1 cellular context compared by ENCODE assay signal in genomic region chr9:2570615-2571479, GRCh38.
TF ChIP-seq lines count a peak whose summit lies in the region.

No MANE protein-coding gene starts in this region.

TF ChIP-seq in HEK293, 187 proteins besides CTCF, POLR2A, EP300 and RAD21 (continued from another document and continues in another):
- TF ChIP-seq, protein P1, sequence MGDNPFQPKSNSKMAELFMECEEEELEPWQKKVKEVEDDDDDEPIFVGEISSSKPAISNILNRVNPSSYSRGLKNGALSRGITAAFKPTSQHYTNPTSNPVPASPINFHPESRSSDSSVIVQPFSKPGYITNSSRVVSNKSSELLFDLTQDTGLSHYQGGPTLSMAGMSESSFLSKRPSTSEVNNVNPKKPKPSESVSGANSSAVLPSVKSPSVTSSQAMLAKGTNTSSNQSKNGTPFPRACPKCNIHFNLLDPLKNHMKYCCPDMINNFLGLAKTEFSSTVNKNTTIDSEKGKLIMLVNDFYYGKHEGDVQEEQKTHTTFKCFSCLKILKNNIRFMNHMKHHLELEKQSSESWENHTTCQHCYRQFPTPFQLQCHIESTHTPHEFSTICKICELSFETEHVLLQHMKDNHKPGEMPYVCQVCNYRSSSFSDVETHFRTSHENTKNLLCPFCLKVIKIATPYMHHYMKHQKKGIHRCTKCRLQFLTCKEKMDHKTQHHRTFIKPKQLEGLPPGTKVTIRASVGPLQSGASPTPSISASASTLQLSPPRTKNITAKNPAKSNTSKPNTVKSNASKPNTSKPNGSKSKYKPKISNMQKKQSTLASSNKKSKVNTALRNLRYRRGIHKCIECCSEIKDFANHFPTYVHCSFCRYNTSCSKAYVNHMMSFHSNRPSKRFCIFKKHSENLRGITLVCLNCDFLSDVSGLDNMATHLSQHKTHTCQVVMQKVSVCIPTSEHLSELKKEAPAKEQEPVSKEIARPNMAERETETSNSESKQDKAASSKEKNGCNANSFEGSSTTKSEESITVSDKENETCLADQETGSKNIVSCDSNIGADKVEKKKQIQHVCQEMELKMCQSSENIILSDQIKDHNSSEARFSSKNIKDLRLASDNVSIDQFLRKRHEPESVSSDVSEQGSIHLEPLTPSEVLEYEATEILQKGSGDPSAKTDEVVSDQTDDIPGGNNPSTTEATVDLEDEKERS (tag by site-specific recombination; IDR thresholded peaks at IDR 0.05): no peak
- peak; percentile 52; the same call in 1 of the 2 replicates for TF ChIP-seq ZNF610 (tag by site-specific recombination; IDR thresholded peaks at IDR 0.05; ENCODE audit: borderline replicate concordance)
- no peak for TF ChIP-seq ZNF777 (tag by site-specific recombination; IDR thresholded peaks at IDR 0.05; ENCODE audit: borderline replicate concordance)
- no peak for TF ChIP-seq ZNF391 (tag by site-specific recombination; IDR thresholded peaks at IDR 0.05; ENCODE audit: borderline replicate concordance, low read depth)
- no peak for TF ChIP-seq ZNF677 (tag by site-specific recombination; IDR thresholded peaks at IDR 0.05)
- TF ChIP-seq ZNF558 (tag by site-specific recombination; IDR thresholded peaks at IDR 0.05): no peak; the same call in 1 of the 2 replicates
- TF ChIP-seq ZXDB (tag by site-specific recombination; IDR thresholded peaks at IDR 0.05): peak; percentile 68; the same call in 1 of the 2 replicates
- TF ChIP-seq ZNF311 (tag by site-specific recombination; IDR thresholded peaks at IDR 0.05; ENCODE audit: borderline replicate concordance): no peak
- no peak for TF ChIP-seq ZNF214 (tag by site-specific recombination; IDR thresholded peaks at IDR 0.05; ENCODE audit: borderline replicate concordance)
- no peak for TF ChIP-seq ZNF768 (tag by site-specific recombination; IDR thresholded peaks at IDR 0.05)
- 0 out of 2 replicates have a peak, but pooled peaks have one; percentile 56 for TF ChIP-seq ZEB2 (tag by site-specific recombination; IDR thresholded peaks at IDR 0.05)
- no peak for TF ChIP-seq KLF16 (tag by site-specific recombination; IDR thresholded peaks at IDR 0.05)
- no peak for TF ChIP-seq ZNF513 (tag by site-specific recombination; IDR thresholded peaks at IDR 0.05)
- TF ChIP-seq ZNF292 (tag by site-specific recombination; IDR thresholded peaks at IDR 0.05; ENCODE audit: borderline replicate concordance, low read depth): no peak
- TF ChIP-seq ZNF548 (tag by site-specific recombination; IDR thresholded peaks at IDR 0.05): no peak
- TF ChIP-seq ZNF571 (tag by site-specific recombination; IDR thresholded peaks at IDR 0.05): no peak
- no peak for TF ChIP-seq ZNF529 (tag by site-specific recombination; IDR thresholded peaks at IDR 0.05; ENCODE audit: insufficient replicate concordance)
- TF ChIP-seq HOXD13 (CRISPR knock-in tag; IDR thresholded peaks at IDR 0.05; ENCODE audit: borderline replicate concordance): peak; percentile 90
- TF ChIP-seq, protein P2, sequence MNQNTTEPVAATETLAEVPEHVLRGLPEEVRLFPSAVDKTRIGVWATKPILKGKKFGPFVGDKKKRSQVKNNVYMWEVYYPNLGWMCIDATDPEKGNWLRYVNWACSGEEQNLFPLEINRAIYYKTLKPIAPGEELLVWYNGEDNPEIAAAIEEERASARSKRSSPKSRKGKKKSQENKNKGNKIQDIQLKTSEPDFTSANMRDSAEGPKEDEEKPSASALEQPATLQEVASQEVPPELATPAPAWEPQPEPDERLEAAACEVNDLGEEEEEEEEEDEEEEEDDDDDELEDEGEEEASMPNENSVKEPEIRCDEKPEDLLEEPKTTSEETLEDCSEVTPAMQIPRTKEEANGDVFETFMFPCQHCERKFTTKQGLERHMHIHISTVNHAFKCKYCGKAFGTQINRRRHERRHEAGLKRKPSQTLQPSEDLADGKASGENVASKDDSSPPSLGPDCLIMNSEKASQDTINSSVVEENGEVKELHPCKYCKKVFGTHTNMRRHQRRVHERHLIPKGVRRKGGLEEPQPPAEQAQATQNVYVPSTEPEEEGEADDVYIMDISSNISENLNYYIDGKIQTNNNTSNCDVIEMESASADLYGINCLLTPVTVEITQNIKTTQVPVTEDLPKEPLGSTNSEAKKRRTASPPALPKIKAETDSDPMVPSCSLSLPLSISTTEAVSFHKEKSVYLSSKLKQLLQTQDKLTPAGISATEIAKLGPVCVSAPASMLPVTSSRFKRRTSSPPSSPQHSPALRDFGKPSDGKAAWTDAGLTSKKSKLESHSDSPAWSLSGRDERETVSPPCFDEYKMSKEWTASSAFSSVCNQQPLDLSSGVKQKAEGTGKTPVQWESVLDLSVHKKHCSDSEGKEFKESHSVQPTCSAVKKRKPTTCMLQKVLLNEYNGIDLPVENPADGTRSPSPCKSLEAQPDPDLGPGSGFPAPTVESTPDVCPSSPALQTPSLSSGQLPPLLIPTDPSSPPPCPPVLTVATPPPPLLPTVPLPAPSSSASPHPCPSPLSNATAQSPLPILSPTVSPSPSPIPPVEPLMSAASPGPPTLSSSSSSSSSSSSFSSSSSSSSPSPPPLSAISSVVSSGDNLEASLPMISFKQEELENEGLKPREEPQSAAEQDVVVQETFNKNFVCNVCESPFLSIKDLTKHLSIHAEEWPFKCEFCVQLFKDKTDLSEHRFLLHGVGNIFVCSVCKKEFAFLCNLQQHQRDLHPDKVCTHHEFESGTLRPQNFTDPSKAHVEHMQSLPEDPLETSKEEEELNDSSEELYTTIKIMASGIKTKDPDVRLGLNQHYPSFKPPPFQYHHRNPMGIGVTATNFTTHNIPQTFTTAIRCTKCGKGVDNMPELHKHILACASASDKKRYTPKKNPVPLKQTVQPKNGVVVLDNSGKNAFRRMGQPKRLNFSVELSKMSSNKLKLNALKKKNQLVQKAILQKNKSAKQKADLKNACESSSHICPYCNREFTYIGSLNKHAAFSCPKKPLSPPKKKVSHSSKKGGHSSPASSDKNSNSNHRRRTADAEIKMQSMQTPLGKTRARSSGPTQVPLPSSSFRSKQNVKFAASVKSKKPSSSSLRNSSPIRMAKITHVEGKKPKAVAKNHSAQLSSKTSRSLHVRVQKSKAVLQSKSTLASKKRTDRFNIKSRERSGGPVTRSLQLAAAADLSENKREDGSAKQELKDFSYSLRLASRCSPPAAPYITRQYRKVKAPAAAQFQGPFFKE (tag by site-specific recombination; IDR thresholded peaks at IDR 0.05; ENCODE audit: borderline replicate concordance): no peak
- TF ChIP-seq SP3 (tag by site-specific recombination; IDR thresholded peaks at IDR 0.05): no peak; the same call in 1 of the 2 replicates
- TF ChIP-seq, protein P3, sequence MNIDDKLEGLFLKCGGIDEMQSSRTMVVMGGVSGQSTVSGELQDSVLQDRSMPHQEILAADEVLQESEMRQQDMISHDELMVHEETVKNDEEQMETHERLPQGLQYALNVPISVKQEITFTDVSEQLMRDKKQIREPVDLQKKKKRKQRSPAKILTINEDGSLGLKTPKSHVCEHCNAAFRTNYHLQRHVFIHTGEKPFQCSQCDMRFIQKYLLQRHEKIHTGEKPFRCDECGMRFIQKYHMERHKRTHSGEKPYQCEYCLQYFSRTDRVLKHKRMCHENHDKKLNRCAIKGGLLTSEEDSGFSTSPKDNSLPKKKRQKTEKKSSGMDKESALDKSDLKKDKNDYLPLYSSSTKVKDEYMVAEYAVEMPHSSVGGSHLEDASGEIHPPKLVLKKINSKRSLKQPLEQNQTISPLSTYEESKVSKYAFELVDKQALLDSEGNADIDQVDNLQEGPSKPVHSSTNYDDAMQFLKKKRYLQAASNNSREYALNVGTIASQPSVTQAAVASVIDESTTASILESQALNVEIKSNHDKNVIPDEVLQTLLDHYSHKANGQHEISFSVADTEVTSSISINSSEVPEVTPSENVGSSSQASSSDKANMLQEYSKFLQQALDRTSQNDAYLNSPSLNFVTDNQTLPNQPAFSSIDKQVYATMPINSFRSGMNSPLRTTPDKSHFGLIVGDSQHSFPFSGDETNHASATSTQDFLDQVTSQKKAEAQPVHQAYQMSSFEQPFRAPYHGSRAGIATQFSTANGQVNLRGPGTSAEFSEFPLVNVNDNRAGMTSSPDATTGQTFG (tag by site-specific recombination; IDR thresholded peaks at IDR 0.05; ENCODE audit: borderline replicate concordance): no peak
- no peak; the same call in 1 of the 2 replicates for TF ChIP-seq MEIS1 (CRISPR knock-in tag; IDR thresholded peaks at IDR 0.05; ENCODE audit: borderline replicate concordance)
- no peak for TF ChIP-seq ZNF670 (tag by site-specific recombination; IDR thresholded peaks at IDR 0.05; ENCODE audit: low read depth)
- TF ChIP-seq ZBTB8A (tag by site-specific recombination; IDR thresholded peaks at IDR 0.05): 0 out of 2 replicates have a peak, but pooled peaks have one; percentile 24
- peak; percentile 70 for TF ChIP-seq PATZ1 (tag by site-specific recombination; IDR thresholded peaks at IDR 0.05)
- TF ChIP-seq ZNF19 (tag by site-specific recombination; IDR thresholded peaks at IDR 0.05; ENCODE audit: low read depth): no peak
- TF ChIP-seq, protein P4, sequence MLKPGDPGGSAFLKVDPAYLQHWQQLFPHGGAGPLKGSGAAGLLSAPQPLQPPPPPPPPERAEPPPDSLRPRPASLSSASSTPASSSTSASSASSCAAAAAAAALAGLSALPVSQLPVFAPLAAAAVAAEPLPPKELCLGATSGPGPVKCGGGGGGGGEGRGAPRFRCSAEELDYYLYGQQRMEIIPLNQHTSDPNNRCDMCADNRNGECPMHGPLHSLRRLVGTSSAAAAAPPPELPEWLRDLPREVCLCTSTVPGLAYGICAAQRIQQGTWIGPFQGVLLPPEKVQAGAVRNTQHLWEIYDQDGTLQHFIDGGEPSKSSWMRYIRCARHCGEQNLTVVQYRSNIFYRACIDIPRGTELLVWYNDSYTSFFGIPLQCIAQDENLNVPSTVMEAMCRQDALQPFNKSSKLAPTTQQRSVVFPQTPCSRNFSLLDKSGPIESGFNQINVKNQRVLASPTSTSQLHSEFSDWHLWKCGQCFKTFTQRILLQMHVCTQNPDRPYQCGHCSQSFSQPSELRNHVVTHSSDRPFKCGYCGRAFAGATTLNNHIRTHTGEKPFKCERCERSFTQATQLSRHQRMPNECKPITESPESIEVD (tag by site-specific recombination; IDR thresholded peaks at IDR 0.05): peak; percentile 88
- no peak for TF ChIP-seq ZNF341 (tag by site-specific recombination; IDR thresholded peaks at IDR 0.05; ENCODE audit: low read depth)
- TF ChIP-seq ZBTB48 (tag by site-specific recombination; IDR thresholded peaks at IDR 0.05): peak; percentile 65
- TF ChIP-seq RBAK (tag by site-specific recombination; IDR thresholded peaks at IDR 0.05): no peak
- no peak for TF ChIP-seq ZNF404 (tag by site-specific recombination; IDR thresholded peaks at IDR 0.05)
- TF ChIP-seq TRIM28 (IDR thresholded peaks at IDR 0.05; ENCODE audit: borderline replicate concordance, low read length): peak; percentile 90; the same call in 1 of the 2 replicates
- no peak for TF ChIP-seq ZNF449 (tag by site-specific recombination; IDR thresholded peaks at IDR 0.05)
- peak; percentile 67; the same call in 1 of the 2 replicates for TF ChIP-seq ZNF24 (tag by site-specific recombination; IDR thresholded peaks at IDR 0.05)
- no peak for TF ChIP-seq ZBTB7A (tag by site-specific recombination; IDR thresholded peaks at IDR 0.05; ENCODE audit: low read depth)
- no peak for TF ChIP-seq ZNF792 (tag by site-specific recombination; IDR thresholded peaks at IDR 0.05)
- TF ChIP-seq ZFP69B (tag by site-specific recombination; IDR thresholded peaks at IDR 0.05): peak; percentile 48; the same call in 1 of the 2 replicates
- 0 out of 2 replicates have a peak, but pooled peaks have one; percentile 9 for TF ChIP-seq ZNF596 (tag by site-specific recombination; IDR thresholded peaks at IDR 0.05)
- peak; percentile 93 for TF ChIP-seq ZNF843 (tag by site-specific recombination; IDR thresholded peaks at IDR 0.05)
- peak; percentile 82 for TF ChIP-seq INSM2 (tag by site-specific recombination; IDR thresholded peaks at IDR 0.05)
- 0 out of 2 replicates have a peak, but pooled peaks have one; percentile 10 for TF ChIP-seq SCRT1 (tag by site-specific recombination; IDR thresholded peaks at IDR 0.05; ENCODE audit: borderline replicate concordance)
